2 cellular contexts compared by ENCODE assay signal in genomic region chr1:86705633-86705985, GRCh38.
TF ChIP-seq lines count a peak whose summit lies in the region.

No MANE protein-coding gene starts in this region.

TF ChIP-seq in SK-N-SH, 30 proteins besides CTCF, POLR2A, EP300 and RAD21 (continued from another document):
- no peak for TF ChIP-seq SIN3A (IDR thresholded peaks at IDR 0.05; ENCODE audit: borderline replicate concordance, low read depth, low read length)
- no peak for TF ChIP-seq MAX (IDR thresholded peaks at IDR 0.05; ENCODE audit: low read depth)
- TF ChIP-seq SMC3 (IDR thresholded peaks at IDR 0.05; ENCODE audit: low read depth, low read length): no peak
- TF ChIP-seq IRF3 (IDR thresholded peaks at IDR 0.05; ENCODE audit: low read depth, low read length): no peak
- no peak for TF ChIP-seq TAF1 (IDR thresholded peaks at IDR 0.05; ENCODE audit: borderline replicate concordance, low read depth, low read length)
- TF ChIP-seq FOXM1 (IDR thresholded peaks at IDR 0.05; ENCODE audit: low read depth): no peak
- no peak for TF ChIP-seq YY1 (IDR thresholded peaks at IDR 0.05; ENCODE audit: low read depth)
- no peak for TF ChIP-seq RXRA (IDR thresholded peaks at IDR 0.05; ENCODE audit: borderline replicate concordance, low read depth)

TF ChIP-seq in SK-N-SH treated with all-trans-retinoic acid at 6 μM for 48 hours, 23 proteins besides CTCF, POLR2A, EP300 and RAD21 (continued from another document):
- TF ChIP-seq TSHZ2 (CRISPR knock-in tag; IDR thresholded peaks at IDR 0.05) (no peak), ZFP30 (CRISPR knock-in tag; IDR thresholded peaks at IDR 0.05) (no peak), CSDC2 (CRISPR knock-in tag; IDR thresholded peaks at IDR 0.05) (no peak)
